In the genomic region with DNA sequence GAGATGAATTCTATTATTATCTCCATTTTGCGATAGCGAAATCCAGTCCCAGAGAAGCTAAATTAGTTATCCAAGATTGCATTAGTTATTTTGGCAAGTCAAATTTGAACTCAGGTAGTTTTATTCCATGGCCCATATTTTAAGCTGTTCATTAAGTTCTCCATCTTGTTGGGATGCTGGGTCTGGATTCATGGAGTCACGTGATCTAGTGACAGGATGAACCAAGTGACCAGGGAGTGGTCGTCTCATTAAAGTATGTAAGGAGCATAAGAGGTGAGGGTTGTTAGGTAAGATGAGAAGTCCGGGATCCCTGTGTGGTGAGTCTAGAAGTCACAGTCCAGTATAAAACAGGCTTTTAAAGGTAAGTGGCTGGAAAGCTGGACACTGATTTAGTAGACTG, we compare ENCODE assay signal across 11 cellular contexts.
"Had no signal": no experiment of that assay in that cellular context is flagged by ENCODE, and none has a peak within 500 bp of the region (broad histone marks: within the 10 kb centered on the region; RNA-seq: fewer than 3 reads in every experiment).

No MANE protein-coding gene starts in this region.

- H3K4me1 ChIP-seq: HAP-1 had no signal

- H3K27ac Mint-ChIP-seq: GM23338, H9, HFFc6 had no signal

- H3K9ac ChIP-seq: GM23248 had no signal

- H3K9me3 ChIP-seq: HAP-1 had no signal

- H3K4me2 ChIP-seq: GM23338 had no signal

- H3K4me1 Mint-ChIP-seq: GM23338, H9 had no signal

- H3K27ac ChIP-seq: GM23248 had no signal

- H3K36me3 ChIP-seq: HAP-1 had no signal

- H3K4me3 ChIP-seq: GM23248, GM23338, HAP-1 had no signal

- DNase-seq: GM23248, GOT3, H7, H9, HCEC 1CT, HFFc6 had no signal

- H2AFZ ChIP-seq: GM23248, GM23338 had no signal

- FAIRE-seq: H1, H54 had no signal

- ATAC-seq: GM23338, HCT116 had no signal

- H3K4me3 Mint-ChIP-seq: GM23338, H9, HFFc6 had no signal
